In the genomic region with DNA sequence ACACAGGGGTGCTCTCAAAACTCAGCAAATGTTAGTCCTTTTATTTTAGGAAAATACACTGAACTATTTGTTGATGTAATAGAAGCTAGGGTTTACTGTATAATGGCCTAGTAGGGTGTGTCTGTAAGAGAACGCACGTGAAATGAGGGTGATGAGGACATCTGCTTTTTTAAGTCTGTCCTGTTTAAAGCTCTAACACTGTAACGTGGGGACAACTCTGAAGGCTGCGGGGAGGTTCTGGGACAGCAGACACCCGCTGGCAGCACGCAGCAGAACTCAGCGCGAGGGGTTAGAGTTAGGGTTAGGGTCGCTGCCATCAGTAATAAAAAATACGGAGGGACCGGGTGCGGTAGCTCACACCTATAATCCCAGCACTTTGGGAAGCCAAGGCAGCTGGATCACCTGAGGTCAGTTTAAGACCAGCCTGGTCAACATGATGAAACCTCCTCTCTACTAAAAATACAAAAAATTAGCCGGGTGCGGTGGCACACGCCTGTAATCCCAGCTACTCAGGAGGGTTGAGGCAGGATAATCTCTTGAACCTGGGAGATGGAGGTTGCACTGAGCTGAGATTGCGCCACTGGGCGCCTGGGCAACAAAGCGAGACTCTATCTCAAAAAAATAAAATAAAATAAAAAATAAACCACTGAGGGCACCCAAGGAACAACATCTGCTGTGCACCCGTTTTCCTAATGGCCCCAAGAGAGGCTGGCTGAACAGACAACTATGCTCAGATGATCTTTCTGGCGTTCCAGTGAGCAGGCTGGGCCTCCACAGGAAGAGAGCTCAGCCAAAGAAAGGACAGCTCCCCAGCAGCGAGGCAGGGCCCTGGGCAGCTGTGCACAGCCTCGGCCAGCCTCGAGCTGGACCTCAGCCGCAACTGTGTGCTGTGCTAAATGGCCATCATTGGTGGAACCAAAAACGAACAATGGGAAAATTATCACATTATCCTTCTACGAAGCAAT, we compare ENCODE assay signal across 1 cellular context.
TF ChIP-seq lines count a peak whose summit lies in the region.

No MANE protein-coding gene starts in this region.

TF ChIP-seq in IMR-90, 13 proteins besides CTCF, POLR2A, EP300 and RAD21 (continued from another document):
- TF ChIP-seq, protein P1, sequence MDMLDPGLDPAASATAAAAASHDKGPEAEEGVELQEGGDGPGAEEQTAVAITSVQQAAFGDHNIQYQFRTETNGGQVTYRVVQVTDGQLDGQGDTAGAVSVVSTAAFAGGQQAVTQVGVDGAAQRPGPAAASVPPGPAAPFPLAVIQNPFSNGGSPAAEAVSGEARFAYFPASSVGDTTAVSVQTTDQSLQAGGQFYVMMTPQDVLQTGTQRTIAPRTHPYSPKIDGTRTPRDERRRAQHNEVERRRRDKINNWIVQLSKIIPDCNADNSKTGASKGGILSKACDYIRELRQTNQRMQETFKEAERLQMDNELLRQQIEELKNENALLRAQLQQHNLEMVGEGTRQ (IDR thresholded peaks at IDR 0.05; ENCODE audit: low read depth, low read length): no peak
- TF ChIP-seq RFX5 (IDR thresholded peaks at IDR 0.05; ENCODE audit: low read depth, low read length) (no peak), FOS (IDR thresholded peaks at IDR 0.05; ENCODE audit: low read depth, low read length) (no peak), CHD1 (IDR thresholded peaks at IDR 0.05; ENCODE audit: low read depth, low read length) (no peak), SMC3 (IDR thresholded peaks at IDR 0.05; ENCODE audit: low read depth, low read length) (no peak), MXI1 (IDR thresholded peaks at IDR 0.05; ENCODE audit: borderline replicate concordance, low read depth, low read length) (no peak)
